Comparison of ENCODE assay signal across 10 cellular contexts in genomic region chr10:110569120-110569519, GRCh38. TPM values are rescaled to one million over a fixed set of nuclear protein-coding genes. Genes with fewer than 3 reads are reported as not detected.
DNase-seq lines count a peak whose midpoint lies in the region; ATAC-seq and TF ChIP-seq lines count a peak whose summit lies in the region.
"Had no signal": no experiment of that assay in that cellular context is flagged by ENCODE, and none has a peak within 500 bp of the region (broad histone marks: within the 10 kb centered on the region; RNA-seq: fewer than 3 reads in every experiment).

No MANE protein-coding gene starts in this region.

- H3K9me3 ChIP-seq in DOHH2 (ENCODE audit: control insufficient read depth, insufficient read depth, low read length) (no peaks in the 10 kb centered on the region), colonic mucosa (no peaks in the 10 kb centered on the region)

- no peak overlapping the region for H3K27ac Mint-ChIP-seq in nephron progenitor cell

- H3K36me3 ChIP-seq in DOHH2 (ENCODE audit: control insufficient read depth, low read length) = peaks cover 58% of the 10 kb centered on the region
- H3K36me3 ChIP-seq in colonic mucosa = no peaks in the 10 kb centered on the region

- H3K4me2 ChIP-seq in DOHH2 (ENCODE audit: low read length) = peak overlapping the region; percentile 81

- peak overlapping the region in 1 of 2 donors; percentile 12 for H3K9ac ChIP-seq in colonic mucosa (ENCODE audit: low read depth in 2 of 2, low read length in 2 of 2)

- peaks cover 28% of the 10 kb centered on the region; the same call in 1 of the 2 replicates for H4K20me1 ChIP-seq in DOHH2 (ENCODE audit: control insufficient read depth, insufficient read depth, low read depth, low read length)

- no peaks in the 10 kb centered on the region for H3K27me3 ChIP-seq in DOHH2 (ENCODE audit: control insufficient read depth, low read length)
- no peaks in the 10 kb centered on the region for H3K27me3 ChIP-seq in colonic mucosa

- H3K27ac ChIP-seq in DOHH2 (ENCODE audit: low read depth, low read length) = no peak overlapping the region
- H3K27ac ChIP-seq in coronary artery = no peak overlapping the region
- H3K27ac ChIP-seq in colonic mucosa = no peak overlapping the region

- no peak for TF ChIP-seq POLR2A in NB4 (IDR thresholded peaks at IDR 0.05; ENCODE audit: extremely low read depth, insufficient read length)

- DNase-seq in NB4 (ENCODE audit: low read depth) = no peak
- no peak for DNase-seq in coronary artery (ENCODE audit: low spot score)
- no peak for DNase-seq in nephron progenitor cell
- DNase-seq in NCI-H2029 treated with DMSO at 0.1 percent for 48 hours (lab: John Stamatoyannopoulos, UW) = no peak
- DNase-seq in colonic mucosa = no peak
- no peak for DNase-seq in activated CD8-positive, alpha-beta memory T cell treated with anti-CD3 and anti-CD28 coated beads, Interleukin-2, amount 50 U/mL, for 4 hours
- DNase-seq: activated CD4-positive, alpha-beta T cell treated with anti-CD3 and anti-CD28 coated beads, Interleukin-2, amount 50 U/mL, for 1 hour; NCI-H1436 treated with DMSO at 0.1 percent for 48 hours had no signal

- intact Hi-C loops in colonic mucosa (cut with DNase I) = no loop called here

- H3K4me3 ChIP-seq in DOHH2 (ENCODE audit: low read length) (peak overlapping the region; percentile 82), NB4 (ENCODE audit: low read depth, low read length) (peak overlapping the region; percentile 88), coronary artery (peak overlapping the region; percentile 100), colonic mucosa (no peak overlapping the region)

- no peak for ATAC-seq in HG02981 (IDR thresholded peaks at IDR 0.05; ENCODE audit: unreplicated experiment)

- H3K9me2 ChIP-seq in DOHH2 (replicated peaks; ENCODE audit: control insufficient read depth, low read length) = no peaks in the 10 kb centered on the region

- H3F3A ChIP-seq in DOHH2 (ENCODE audit: control insufficient read depth, insufficient read depth) = peaks cover 6% of the 10 kb centered on the region; the same call in 1 of the 2 replicates

- H3K4me1 Mint-ChIP-seq in nephron progenitor cell = peaks cover 53% of the 10 kb centered on the region

- peak overlapping the region; percentile 97 for H3K4me3 Mint-ChIP-seq in nephron progenitor cell

- H3K36me3 Mint-ChIP-seq in nephron progenitor cell (ENCODE audit: low read depth) = peaks cover 10% of the 10 kb centered on the region

- TF ChIP-seq CTCF in DOHH2 (IDR thresholded peaks at IDR 0.05; ENCODE audit: low read depth, low read length, poor library complexity, severe bottlenecking) (no peak), NB4 (IDR thresholded peaks at IDR 0.05; ENCODE audit: low read depth, low read length) (no peak), coronary artery (IDR thresholded peaks at IDR 0.05) (no peak), nephron progenitor cell (IDR thresholded peaks at IDR 0.05) (no peak), colonic mucosa (IDR thresholded peaks at IDR 0.05) (no peak)

- H3K4me1 ChIP-seq in DOHH2 (ENCODE audit: control insufficient read depth, low read length) (peaks cover 59% of the 10 kb centered on the region), colonic mucosa (peaks cover 5% of the 10 kb centered on the region)

- no peaks in the 10 kb centered on the region for H3K27me3 Mint-ChIP-seq in nephron progenitor cell (ENCODE audit: low read depth, poor library complexity)

- no peaks in the 10 kb centered on the region for H3K9me3 Mint-ChIP-seq in nephron progenitor cell

- H3K79me2 ChIP-seq in DOHH2 (ENCODE audit: control insufficient read depth, low read length) = peaks cover 72% of the 10 kb centered on the region

RNA-seq across cellular contexts. Expression of gene SMC3, which starts 1.6 kb away (rescaled TPM):
- 10 to 100 TPM; 26.9 to 33.0 TPM for total RNA-seq in colonic mucosa
